ENCODE assay signal across 1 cellular context in the genomic region with DNA sequence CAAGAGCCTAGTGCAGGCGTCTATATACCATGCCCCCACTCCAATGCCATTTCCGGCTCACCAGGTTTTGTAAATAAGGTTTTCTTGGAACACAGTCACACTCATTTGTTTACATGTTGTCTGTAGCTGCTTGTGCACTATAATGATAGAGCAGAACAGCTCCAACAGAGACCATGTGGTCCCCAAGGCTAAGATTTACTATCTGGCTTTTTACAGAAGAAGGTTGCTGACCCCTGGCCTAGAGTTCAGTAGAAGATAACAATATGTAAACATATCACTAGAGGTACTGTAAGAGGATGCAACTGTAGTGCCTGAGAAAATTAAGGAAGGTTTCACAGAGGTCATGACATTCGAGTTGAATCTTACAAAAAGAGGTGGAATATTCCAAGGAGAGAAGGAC.
A peak's percentile ranks its signal among the peaks of the same experiment; 100 is the strongest.
TF ChIP-seq lines count a peak whose summit lies in the region.

No MANE protein-coding gene starts in this region.

TF ChIP-seq in K562, 482 proteins besides CTCF, POLR2A, EP300 and RAD21 (continued from another document):
- TF ChIP-seq, protein P1, sequence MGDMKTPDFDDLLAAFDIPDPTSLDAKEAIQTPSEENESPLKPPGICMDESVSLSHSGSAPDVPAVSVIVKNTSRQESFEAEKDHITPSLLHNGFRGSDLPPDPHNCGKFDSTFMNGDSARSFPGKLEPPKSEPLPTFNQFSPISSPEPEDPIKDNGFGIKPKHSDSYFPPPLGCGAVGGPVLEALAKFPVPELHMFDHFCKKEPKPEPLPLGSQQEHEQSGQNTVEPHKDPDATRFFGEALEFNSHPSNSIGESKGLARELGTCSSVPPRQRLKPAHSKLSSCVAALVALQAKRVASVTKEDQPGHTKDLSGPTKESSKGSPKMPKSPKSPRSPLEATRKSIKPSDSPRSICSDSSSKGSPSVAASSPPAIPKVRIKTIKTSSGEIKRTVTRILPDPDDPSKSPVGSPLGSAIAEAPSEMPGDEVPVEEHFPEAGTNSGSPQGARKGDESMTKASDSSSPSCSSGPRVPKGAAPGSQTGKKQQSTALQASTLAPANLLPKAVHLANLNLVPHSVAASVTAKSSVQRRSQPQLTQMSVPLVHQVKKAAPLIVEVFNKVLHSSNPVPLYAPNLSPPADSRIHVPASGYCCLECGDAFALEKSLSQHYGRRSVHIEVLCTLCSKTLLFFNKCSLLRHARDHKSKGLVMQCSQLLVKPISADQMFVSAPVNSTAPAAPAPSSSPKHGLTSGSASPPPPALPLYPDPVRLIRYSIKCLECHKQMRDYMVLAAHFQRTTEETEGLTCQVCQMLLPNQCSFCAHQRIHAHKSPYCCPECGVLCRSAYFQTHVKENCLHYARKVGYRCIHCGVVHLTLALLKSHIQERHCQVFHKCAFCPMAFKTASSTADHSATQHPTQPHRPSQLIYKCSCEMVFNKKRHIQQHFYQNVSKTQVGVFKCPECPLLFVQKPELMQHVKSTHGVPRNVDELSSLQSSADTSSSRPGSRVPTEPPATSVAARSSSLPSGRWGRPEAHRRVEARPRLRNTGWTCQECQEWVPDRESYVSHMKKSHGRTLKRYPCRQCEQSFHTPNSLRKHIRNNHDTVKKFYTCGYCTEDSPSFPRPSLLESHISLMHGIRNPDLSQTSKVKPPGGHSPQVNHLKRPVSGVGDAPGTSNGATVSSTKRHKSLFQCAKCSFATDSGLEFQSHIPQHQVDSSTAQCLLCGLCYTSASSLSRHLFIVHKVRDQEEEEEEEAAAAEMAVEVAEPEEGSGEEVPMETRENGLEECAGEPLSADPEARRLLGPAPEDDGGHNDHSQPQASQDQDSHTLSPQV (IDR thresholded peaks at IDR 0.05): no peak
- no peak for TF ChIP-seq TBL1XR1 (IDR thresholded peaks at IDR 0.05; ENCODE audit: low read length in 2 of 2)
- no peak for TF ChIP-seq ZNF707 (CRISPR knock-in tag; conservative IDR thresholded peaks at IDR 0.05)
- no peak for TF ChIP-seq RBFOX2 (IDR thresholded peaks at IDR 0.05; ENCODE audit: low read depth, low read length)
- TF ChIP-seq TAF15 (IDR thresholded peaks at IDR 0.05; ENCODE audit: low read depth, low read length): no peak
- TF ChIP-seq CTBP1 (IDR thresholded peaks at IDR 0.05; ENCODE audit: borderline replicate concordance): peak; percentile 85
